8 cellular contexts compared by ENCODE assay signal in genomic region chr16:69709456-69710084, GRCh38. TPM values are rescaled to one million over a fixed set of nuclear protein-coding genes. Genes with fewer than 3 reads are reported as not detected.
A peak's percentile ranks its signal among the peaks of the same experiment; 100 is the strongest.
DNase-seq lines count a peak whose midpoint lies in the region; ATAC-seq and TF ChIP-seq lines count a peak whose summit lies in the region.

No MANE protein-coding gene starts in this region.

- H3K4me1 ChIP-seq in adipocyte (ENCODE audit: control insufficient read depth, insufficient read depth, low read length): peaks cover 13% of the 10 kb centered on the region
- H3K4me1 ChIP-seq in heart right ventricle: peaks cover 0 to 10% (median 5%) of the 10 kb centered on the region in 9 donors
- H3K4me1 ChIP-seq in sigmoid colon: peaks cover 0 to 22% (median 9%) of the 10 kb centered on the region in 4 donors

- H3K9me3 ChIP-seq in adipocyte (ENCODE audit: control insufficient read depth, low read length): no peaks in the 10 kb centered on the region
- no peaks in the 10 kb centered on the region for H3K9me3 ChIP-seq in heart right ventricle
- no peaks in the 10 kb centered on the region for H3K9me3 ChIP-seq in sigmoid colon

- intact Hi-C loops in heart right ventricle (cut with DNase I): loop anchor here (1.0 to 10.0 kb wide), 6 partner anchors 43 to 315 kb away; partner anchors contain the start of gene NOB1 (in 9 of the 10)
- intact Hi-C loops in sigmoid colon (cut with DNase I): loop anchor here (1.0 kb wide), 1 partner anchor 45 kb away; the partner anchor contains the start of gene NOB1

- no peak overlapping the region for H3K9ac ChIP-seq in adipocyte (ENCODE audit: low read length)

- H3K27me3 ChIP-seq in adipocyte (replicated peaks; ENCODE audit: control insufficient read depth, insufficient read depth, low read length) (no peaks in the 10 kb centered on the region), heart right ventricle (no peaks in the 10 kb centered on the region), sigmoid colon (no peaks in the 10 kb centered on the region)

- H3K36me3 ChIP-seq in adipocyte (ENCODE audit: control insufficient read depth, insufficient read depth, low read length, severe bottlenecking) (peaks cover 40% of the 10 kb centered on the region), heart right ventricle (peaks cover 0 to 82% (median 14%) of the 10 kb centered on the region in 9 donors), sigmoid colon (no peaks in the 10 kb centered on the region)

- TF ChIP-seq EP300 in sigmoid colon (IDR thresholded peaks at IDR 0.05): no peak

- no peak for TF ChIP-seq POLR2A in sigmoid colon (IDR thresholded peaks at IDR 0.05)

- peak; percentile 67 for TF ChIP-seq CTCF in AG10803 (conservative IDR thresholded peaks at IDR 0.05; ENCODE audit: low read length)
- peak; percentile 35 to 80 (median 71) for TF ChIP-seq CTCF in heart right ventricle (IDR thresholded peaks at IDR 0.05)
- TF ChIP-seq CTCF in sigmoid colon (IDR thresholded peaks at IDR 0.05): peak; percentile 44 to 80 (median 60)

- WGBS in heart right ventricle, 2 donors: 45 to 54% methylated on average over 5 of the region's 5 CpGs
- 33 to 51% methylated on average over 5 of the region's 5 CpGs for WGBS in sigmoid colon, 2 donors

- ATAC-seq in heart right ventricle: peak in 6 of 8 donors; percentile 34 to 73 (median 56)
- ATAC-seq in GM21529 (IDR thresholded peaks at IDR 0.05; ENCODE audit: unreplicated experiment): no peak
- ATAC-seq in HG03342 (IDR thresholded peaks at IDR 0.05; ENCODE audit: unreplicated experiment): no peak

- H3K27ac ChIP-seq in heart right ventricle (peak overlapping the region in 4 of 10 donors; percentile 3 to 59 (median 34)), sigmoid colon (peak overlapping the region in 3 of 4 donors; percentile 8 to 61 (median 52))

- H3K4me3 ChIP-seq in AG10803 (ENCODE audit: low read length) (no peak overlapping the region), adipocyte (ENCODE audit: low read length) (no peak overlapping the region), heart right ventricle (no peak overlapping the region), sigmoid colon (no peak overlapping the region)

- DNase-seq in AG10803 (ENCODE audit: low read depth) (peak; percentile 75), GM19238 (ENCODE audit: insufficient read length, low spot score) (peak; percentile 18), NCI-H2227 (lab: John Stamatoyannopoulos, UW; ENCODE audit: unreplicated experiment) (peak; percentile 68), adipocyte (ENCODE audit: low read depth) (peak; percentile 87), heart right ventricle (no peak), sigmoid colon (no peak)

RNA-seq across cellular contexts. Expression of gene NQO1, which starts 16.8 kb away (rescaled TPM):
- total RNA-seq in heart right ventricle (10 to 100 TPM in 6 of 10 donors, 1 to 10 TPM in 4; 5.9 to 37.3 (median 12.2) TPM), sigmoid colon (10 to 100 TPM; 14.5 to 56.0 (median 30.3) TPM)
- polyA plus RNA-seq in heart right ventricle (10 to 100 TPM; 13.6 to 16.6 TPM), sigmoid colon (100 to 1,000 TPM; 113 to 250 (median 166) TPM)

RNA-seq across cellular contexts. Expression of gene NOB1, which starts 45.2 kb away (rescaled TPM):
- total RNA-seq in heart right ventricle (10 to 100 TPM; 11.2 to 23.4 (median 15.6) TPM), sigmoid colon (10 to 100 TPM; 31.0 to 40.0 (median 35.7) TPM)
- polyA plus RNA-seq in heart right ventricle (10 to 100 TPM in 1 of 2 donors, 1 to 10 TPM in 1; 5.4 to 23.1 TPM), sigmoid colon (10 to 100 TPM; 21.0 to 49.1 (median 36.0) TPM)

RNA-seq across cellular contexts. Expression of gene WWP2, which starts 52.6 kb away (rescaled TPM):
- total RNA-seq in heart right ventricle (10 to 100 TPM; 19.1 to 31.1 (median 21.2) TPM), sigmoid colon (10 to 100 TPM; 11.4 to 23.9 (median 19.9) TPM)
- polyA plus RNA-seq in heart right ventricle (10 to 100 TPM in 1 of 2 donors, 1 to 10 TPM in 1; 9.0 to 13.1 TPM), sigmoid colon (10 to 100 TPM; 28.8 to 59.0 (median 37.9) TPM)

Comparison
In these comparisons a context has a peak if more than half of its experiments do, and no peak if none do; other contexts are left out.
1. DNase-seq: peak in AG10803 (single experiment), GM19238 (single experiment), NCI-H2227 (single experiment) and adipocyte (single experiment); none in heart right ventricle (0 of 2) and sigmoid colon (single experiment).
2. ATAC-seq: peak in heart right ventricle (6 of 8); none in GM21529 (single experiment) and HG03342 (single experiment).
3. Peak in every context shown above with its lines, with median percentiles within 50 percentile points of each other: CTCF ChIP-seq.